8 cellular contexts compared by ENCODE assay signal in genomic region chr15:69997701-69998273, GRCh38.
DNase-seq lines count a peak whose midpoint lies in the region; FAIRE-seq and TF ChIP-seq lines count a peak whose summit lies in the region.

No MANE protein-coding gene starts in this region.

- peak; percentile 57 for DNase-seq in EL
- peak; percentile 90 for DNase-seq in NCI-H2196 (lab: John Stamatoyannopoulos, UW; ENCODE audit: unreplicated experiment)
- DNase-seq in caudate nucleus (lab: John Stamatoyannopoulos, UW), result peak in 37 of 61 donors; percentile 1 to 75 (median 14)
- peak; percentile 10 for DNase-seq in myocyte (ENCODE audit: low read depth)
- DNase-seq in ecto neural progenitor cell (ENCODE audit: low spot score), result no peak
- DNase-seq in HTR-8/SVneo (ENCODE audit: insufficient read length, low spot score), result no peak
- DNase-seq in glutamatergic neuron, result no peak
- no peak for DNase-seq in NCI-H1694 treated with DMSO at 0.1 percent for 48 hours (lab: John Stamatoyannopoulos, UW)

- H3K27ac ChIP-seq in caudate nucleus (ENCODE audit: low read depth, low read length), result no peak overlapping the region

- H3K9me3 Mint-ChIP-seq in glutamatergic neuron (ENCODE audit: unreplicated experiment), result peaks cover 2% of the 10 kb centered on the region

- FAIRE-seq in HTR-8/SVneo (lab: Jason Lieb, UNC), result no peak

- no peak for TF ChIP-seq CTCF in glutamatergic neuron (IDR thresholded peaks at IDR 0.05; ENCODE audit: partially characterized antibody, unreplicated experiment)

- H3K27ac Mint-ChIP-seq in glutamatergic neuron (ENCODE audit: unreplicated experiment), result no peak overlapping the region

- H3K27me3 Mint-ChIP-seq in glutamatergic neuron (ENCODE audit: unreplicated experiment), result peaks cover 1% of the 10 kb centered on the region

- H3K36me3 Mint-ChIP-seq in glutamatergic neuron (ENCODE audit: unreplicated experiment), result no peaks in the 10 kb centered on the region

- no peak overlapping the region for H3K4me3 Mint-ChIP-seq in glutamatergic neuron (ENCODE audit: unreplicated experiment)

- H3K4me1 Mint-ChIP-seq in glutamatergic neuron (ENCODE audit: low read depth, unreplicated experiment), result peaks cover 14% of the 10 kb centered on the region

Comparison
In these comparisons a context has a peak if more than half of its experiments do, and no peak if none do; other contexts are left out.
1. DNase-seq: peak in EL (single experiment), NCI-H2196 (single experiment), caudate nucleus (37 of 61) and myocyte (single experiment); none in ecto neural progenitor cell (single experiment), HTR-8/SVneo (single experiment), glutamatergic neuron (single experiment) and NCI-H1694 treated with DMSO at 0.1 percent for 48 hours (single experiment).